In genomic region chr4:14529653-14530052, GRCh38 we compare ENCODE assay signal across 15 cellular contexts.
DNase-seq lines count a peak whose midpoint lies in the region; ATAC-seq and TF ChIP-seq lines count a peak whose summit lies in the region.
"Had no signal": no experiment of that assay in that cellular context is flagged by ENCODE, and none has a peak within 500 bp of the region (broad histone marks: within the 10 kb centered on the region; RNA-seq: fewer than 3 reads in every experiment).

No MANE protein-coding gene starts in this region.

- H3K9me3 ChIP-seq in SJCRH30 (replicated peaks) = no peaks in the 10 kb centered on the region
- H3K9me3 ChIP-seq: lower lobe of right lung, vagina had no signal

- H3K4me3 ChIP-seq in SJCRH30 (no peak overlapping the region), fibroblast of pulmonary artery (replicated peaks; ENCODE audit: low read depth, low read length) (no peak overlapping the region)
- H3K4me3 ChIP-seq: coronary artery, lower lobe of right lung, vagina had no signal

- no peaks in the 10 kb centered on the region for H3K36me3 ChIP-seq in SJCRH30
- H3K36me3 ChIP-seq: lower lobe of right lung, vagina had no signal

- peak; percentile 66 for ATAC-seq in left ventricle myocardium superior
- ATAC-seq in Right ventricle myocardium superior (ENCODE audit: poor library complexity) = no peak
- no peak for ATAC-seq in SK-N-SH treated with all-trans-retinoic acid at 6 μM for 48 hours
- ATAC-seq in left lobe of liver = no peak
- ATAC-seq: lower lobe of right lung; stimulated activated effector memory CD8-positive, alpha-beta T cell treated with anti-CD3 and anti-CD28 coated beads, Interleukin-12 subunit alpha, Interleukin-12 subunit beta, amount 100 ng/mL, for 72 hours had no signal

- H3K27ac ChIP-seq in SJCRH30 = peak overlapping the region; percentile 52
- H3K27ac ChIP-seq: coronary artery, lower lobe of right lung, vagina had no signal

- intact Hi-C loops in left ventricle myocardium superior (cut with micrococcal nuclease) (no loop called here), Right ventricle myocardium superior (cut with DNase I) (no loop called here)

- H3K4me1 ChIP-seq in SJCRH30 = peaks cover 41% of the 10 kb centered on the region
- H3K4me1 ChIP-seq: lower lobe of right lung had no signal

- H3K27me3 ChIP-seq in SJCRH30 = no peaks in the 10 kb centered on the region
- H3K27me3 ChIP-seq: vagina had no signal

- no peak for DNase-seq in left ventricle myocardium superior
- no peak for DNase-seq in Right ventricle myocardium superior
- peak; percentile 46 to 82 for DNase-seq in SJCRH30
- DNase-seq in fibroblast of pulmonary artery (ENCODE audit: low read depth) = peak; percentile 2
- DNase-seq in NCI-H1048 (lab: John Stamatoyannopoulos, UW) = no peak
- no peak for DNase-seq in DMS79 (lab: John Stamatoyannopoulos, UW)
- DNase-seq in left lobe of liver (ENCODE audit: low spot score) = no peak
- DNase-seq: activated CD4-positive, alpha-beta memory T cell treated with anti-CD3 and anti-CD28 coated beads for 36 hours; activated gamma-delta T cell; lower lobe of right lung; NCI-H524 treated with DMSO at 0.1 percent for 48 hours had no signal

- TF ChIP-seq CTCF in fibroblast of pulmonary artery (IDR thresholded peaks at IDR 0.05; ENCODE audit: low read length, missing control alignments) = no peak

TF ChIP-seq in SK-N-SH treated with all-trans-retinoic acid at 6 μM for 48 hours, 23 proteins besides CTCF, POLR2A, EP300 and RAD21:
- TF ChIP-seq TOX (CRISPR knock-in tag; IDR thresholded peaks at IDR 0.05; ENCODE audit: borderline replicate concordance) (no peak), ISL1 (CRISPR knock-in tag; IDR thresholded peaks at IDR 0.05) (no peak), ZNF8 (CRISPR knock-in tag; IDR thresholded peaks at IDR 0.05) (no peak), CSRNP3 (CRISPR knock-in tag; IDR thresholded peaks at IDR 0.05) (no peak), PPARA (CRISPR knock-in tag; IDR thresholded peaks at IDR 0.05; ENCODE audit: borderline replicate concordance) (no peak), POU6F1 (CRISPR knock-in tag; IDR thresholded peaks at IDR 0.05; ENCODE audit: borderline replicate concordance, low read depth) (no peak), CREB5 (CRISPR knock-in tag; IDR thresholded peaks at IDR 0.05; ENCODE audit: low read depth) (no peak), ZFP3 (CRISPR knock-in tag; IDR thresholded peaks at IDR 0.05) (no peak), ESRRG (CRISPR knock-in tag; IDR thresholded peaks at IDR 0.05) (no peak)

Comparison
In these comparisons a context has a peak if more than half of its experiments do, and no peak if none do; other contexts are left out.
1. DNase-seq: peak in SJCRH30 (2 of 2) and fibroblast of pulmonary artery (single experiment); none in left ventricle myocardium superior (single experiment), Right ventricle myocardium superior (single experiment), NCI-H1048 (single experiment), DMS79 (single experiment) and left lobe of liver (single experiment).